ENCODE assay signal across 9 cellular contexts in the genomic region with DNA sequence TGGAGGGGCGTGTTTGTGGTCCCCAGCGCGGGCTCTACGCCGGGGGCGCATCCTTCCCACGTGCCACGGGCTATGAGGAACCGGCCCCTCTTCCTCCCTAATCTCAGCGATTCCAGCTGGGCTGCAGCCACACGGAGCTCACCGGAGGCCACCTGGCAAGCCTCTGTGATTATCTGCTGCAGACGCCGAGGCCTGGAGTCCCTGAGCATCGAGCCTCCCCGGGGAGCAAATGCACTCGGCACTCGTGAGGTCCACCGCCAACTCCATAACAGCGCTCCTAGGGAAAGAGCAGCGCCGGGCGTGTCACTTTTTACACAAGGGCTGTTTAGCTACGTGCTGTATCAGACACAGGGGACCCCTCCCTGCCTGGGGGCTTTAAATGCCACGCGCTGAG.
A peak's percentile ranks its signal among the peaks of the same experiment; 100 is the strongest.
DNase-seq lines count a peak whose midpoint lies in the region; ATAC-seq and TF ChIP-seq lines count a peak whose summit lies in the region.
"Had no signal": no experiment of that assay in that cellular context is flagged by ENCODE, and none has a peak within 500 bp of the region (broad histone marks: within the 10 kb centered on the region; RNA-seq: fewer than 3 reads in every experiment).

No MANE protein-coding gene starts in this region.

- no peak for TF ChIP-seq POLR2A in erythroblast (IDR thresholded peaks at IDR 0.05; ENCODE audit: low read length)

- CTCF ChIA-PET in activated CD8-positive, alpha-beta T cell treated with anti-CD3 and anti-CD28 coated beads, Interleukin-2, amount 10 ng/mL, durations not matched to agents 7 days and 5 days (lab: Charles Lee) = interaction anchor here (1.4 kb wide), 1 partner anchor 19 kb away, joined by 5 read pairs; no protein-coding TSS in a partner anchor

- H3K27ac ChIP-seq in caudate nucleus (ENCODE audit: low read depth, low read length) = no peak overlapping the region
- H3K27ac ChIP-seq: 22Rv1 had no signal

- POLR2A ChIA-PET in activated CD8-positive, alpha-beta T cell treated with anti-CD3 and anti-CD28 coated beads, Interleukin-2, amount 10 ng/mL, durations not matched to agents 7 days and 5 days (lab: Charles Lee) = no interaction called here

- H3K4me3 Mint-ChIP-seq in activated CD8-positive, alpha-beta T cell treated with anti-CD3 and anti-CD28 coated beads, Interleukin-2, amount 10 ng/mL, durations not matched to agents 7 days and 5 days = peak overlapping the region; percentile 70

- no peak overlapping the region for H3K27ac Mint-ChIP-seq in activated CD8-positive, alpha-beta T cell treated with anti-CD3 and anti-CD28 coated beads, Interleukin-2, amount 10 ng/mL, durations not matched to agents 7 days and 5 days

- peaks cover 9% of the 10 kb centered on the region for H3K27me3 Mint-ChIP-seq in activated CD8-positive, alpha-beta T cell treated with anti-CD3 and anti-CD28 coated beads, Interleukin-2, amount 10 ng/mL, durations not matched to agents 7 days and 5 days (ENCODE audit: low read depth)

- DNase-seq in DMS 273 (lab: John Stamatoyannopoulos, UW; ENCODE audit: unreplicated experiment) (peak; percentile 72), DMS 273 treated with DMSO at 0.1 percent for 48 hours (lab: John Stamatoyannopoulos, UW) (no peak), NCI-H1092 treated with DMSO at 0.1 percent for 48 hours (lab: John Stamatoyannopoulos, UW) (peak; percentile 54), posterior vena cava (ENCODE audit: low spot score) (peak; percentile 72), erythroblast (lab: John Stamatoyannopoulos, UW) (no peak), caudate nucleus (lab: John Stamatoyannopoulos, UW) (no peak), germinal center (ENCODE audit: low spot score) (no peak)
- DNase-seq in activated CD8-positive, alpha-beta T cell treated with anti-CD3 and anti-CD28 coated beads, Interleukin-2, amount 10 ng/mL, durations not matched to agents 7 days and 5 days = no peak

- peak; percentile 48 for ATAC-seq in activated CD8-positive, alpha-beta T cell treated with anti-CD3 and anti-CD28 coated beads, Interleukin-2, amount 10 ng/mL, durations not matched to agents 7 days and 5 days

- peaks cover 11% of the 10 kb centered on the region for H3K4me1 Mint-ChIP-seq in activated CD8-positive, alpha-beta T cell treated with anti-CD3 and anti-CD28 coated beads, Interleukin-2, amount 10 ng/mL, durations not matched to agents 7 days and 5 days (ENCODE audit: low read depth)

- H3K9me3 Mint-ChIP-seq in activated CD8-positive, alpha-beta T cell treated with anti-CD3 and anti-CD28 coated beads, Interleukin-2, amount 10 ng/mL, durations not matched to agents 7 days and 5 days (ENCODE audit: insufficient read depth) = no peaks in the 10 kb centered on the region

- intact Hi-C loops in posterior vena cava (cut with DNase I) = no loop called here

- H3K36me3 Mint-ChIP-seq in activated CD8-positive, alpha-beta T cell treated with anti-CD3 and anti-CD28 coated beads, Interleukin-2, amount 10 ng/mL, durations not matched to agents 7 days and 5 days (ENCODE audit: low read depth) = no peaks in the 10 kb centered on the region

Comparison
In these comparisons a context has a peak if more than half of its experiments do, and no peak if none do; other contexts are left out.
1. DNase-seq: peak in DMS 273 (single experiment), NCI-H1092 treated with DMSO at 0.1 percent for 48 hours (single experiment) and posterior vena cava (single experiment); none in DMS 273 treated with DMSO at 0.1 percent for 48 hours (single experiment), activated CD8-positive, alpha-beta T cell treated with anti-CD3 and anti-CD28 coated beads, Interleukin-2, amount 10 ng/mL, durations not matched to agents 7 days and 5 days (single experiment), erythroblast (0 of 2), caudate nucleus (0 of 61) and germinal center (single experiment).